Comparison of ENCODE assay signal across 9 cellular contexts in the genomic region with DNA sequence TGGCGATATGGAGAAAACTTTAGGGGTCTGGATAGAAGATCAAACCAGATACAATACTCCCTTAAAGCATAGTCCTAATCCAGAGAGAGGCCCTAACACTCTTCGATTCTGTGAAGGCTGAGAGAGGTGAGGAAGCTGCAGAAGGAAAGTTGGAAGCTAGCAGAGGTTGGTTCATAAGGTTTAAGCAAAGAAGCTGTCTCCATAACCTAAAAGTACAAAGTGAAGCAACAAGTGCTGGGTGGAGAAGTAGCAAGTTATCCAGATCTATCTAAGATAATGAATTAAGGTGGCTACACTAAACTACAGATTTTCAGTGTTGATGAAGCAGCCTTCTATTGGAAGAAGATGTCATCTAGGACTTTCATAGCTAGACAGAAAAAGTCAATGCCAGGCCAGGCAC.
"Had no signal": no experiment of that assay in that cellular context is flagged by ENCODE, and none has a peak within 500 bp of the region (broad histone marks: within the 10 kb centered on the region; RNA-seq: fewer than 3 reads in every experiment).

No MANE protein-coding gene starts in this region.

- H3K9me3 Mint-ChIP-seq: IgD-negative memory B cell had no signal

- H3K9ac ChIP-seq: GM23248 had no signal

- H3K4me3 Mint-ChIP-seq: IgD-negative memory B cell had no signal

- H3K27ac ChIP-seq: GM23248, HL-60 had no signal

- H3K9me3 ChIP-seq: HAP-1 had no signal

- ATAC-seq: HCT116, HepG2 had no signal

- DNase-seq: GM23248, GOT3, H7, KBM-7 had no signal

- H3K36me3 ChIP-seq: HAP-1 had no signal

- H2AFZ ChIP-seq: GM23248 had no signal

- H3K4me3 ChIP-seq: GM23248, HAP-1 had no signal
